Comparison of ENCODE assay signal across 25 cellular contexts in genomic region chr16:22859925-22860324, GRCh38. TPM values are rescaled to one million over a fixed set of nuclear protein-coding genes. Genes with fewer than 3 reads are reported as not detected.
DNase-seq lines count a peak whose midpoint lies in the region; ATAC-seq, FAIRE-seq and TF ChIP-seq lines count a peak whose summit lies in the region.
"Had no signal": no experiment of that assay in that cellular context is flagged by ENCODE, and none has a peak within 500 bp of the region (broad histone marks: within the 10 kb centered on the region; RNA-seq: fewer than 3 reads in every experiment).

No MANE protein-coding gene starts in this region.

- no peaks in the 10 kb centered on the region for H3K27me3 ChIP-seq in GM23338 (ENCODE audit: insufficient read depth)
- H3K27me3 ChIP-seq in neural progenitor cell = no peaks in the 10 kb centered on the region
- H3K27me3 ChIP-seq in small intestine (ENCODE audit: control insufficient read depth in 2 of 2, insufficient read depth in 2 of 2, low read length in 2 of 2) = peaks cover 0 to 3% of the 10 kb centered on the region in 2 donors
- H3K27me3 ChIP-seq: Peyer's patch had no signal

- H2AFZ ChIP-seq in GM23338 = no peak overlapping the region
- peak overlapping the region; percentile 77 for H2AFZ ChIP-seq in neural progenitor cell (replicated peaks)

- no peak for FAIRE-seq in small intestine (lab: Jason Lieb, UNC)
- FAIRE-seq: GM18507, H54 had no signal

- CTCF ChIA-PET in WTC11 (lab: Charles Lee) = interaction anchor here (1.1 kb wide), 1 partner anchor 39 kb away, joined by 6 read pairs; no protein-coding TSS in a partner anchor

- H3K4me3 ChIP-seq in GM23338 (no peak overlapping the region), neural progenitor cell (no peak overlapping the region), small intestine (ENCODE audit: low read depth in 1 of 2, low read length in 2 of 2) (no peak overlapping the region)
- H3K4me3 ChIP-seq: Peyer's patch had no signal

- POLR2A ChIA-PET in WTC11 (lab: Charles Lee) = no interaction called here

- H3K9ac ChIP-seq in neural progenitor cell = no peak overlapping the region
- H3K9ac ChIP-seq: KMS-11 had no signal

- TF ChIP-seq CTCF in GM23338 (conservative IDR thresholded peaks at IDR 0.05; ENCODE audit: low read depth in 2 of 2) (no peak), WTC11 (IDR thresholded peaks at IDR 0.05) (no peak), neural progenitor cell (IDR thresholded peaks at IDR 0.05) (no peak)

- H3K9me3 Mint-ChIP-seq in GM23338 = peaks cover 16% of the 10 kb centered on the region
- H3K9me3 Mint-ChIP-seq in WTC11 = peaks cover 17% of the 10 kb centered on the region
- H3K9me3 Mint-ChIP-seq in neural progenitor cell = no peaks in the 10 kb centered on the region

- H3K36me3 ChIP-seq in GM23338 (ENCODE audit: insufficient read depth) (no peaks in the 10 kb centered on the region), neural progenitor cell (no peaks in the 10 kb centered on the region), small intestine (ENCODE audit: control insufficient read depth in 2 of 2, insufficient read depth in 2 of 2, low read length in 2 of 2) (no peaks in the 10 kb centered on the region)
- H3K36me3 ChIP-seq: Peyer's patch had no signal

- H3K4me1 Mint-ChIP-seq in GM23338 = peaks cover 27% of the 10 kb centered on the region
- H3K4me1 Mint-ChIP-seq in WTC11 = peaks cover 30% of the 10 kb centered on the region
- no peaks in the 10 kb centered on the region for H3K4me1 Mint-ChIP-seq in neural progenitor cell

- H3K27ac Mint-ChIP-seq in GM23338 (peak overlapping the region; percentile 80), WTC11 (peak overlapping the region; percentile 90), neural progenitor cell (no peak overlapping the region)

- WGBS in small intestine, 3 donors = 76 to 86% (median 79%) methylated on average over 4 of the region's 4 CpGs

- H3K4me1 ChIP-seq in GM23338 (ENCODE audit: insufficient read depth) (peaks cover 15% of the 10 kb centered on the region), neural progenitor cell (no peaks in the 10 kb centered on the region), small intestine (ENCODE audit: control insufficient read depth in 2 of 2, insufficient read depth in 1 of 2, low read depth in 1 of 2, low read length in 1 of 2) (no peaks in the 10 kb centered on the region)
- H3K4me1 ChIP-seq: Peyer's patch had no signal

- H3K79me2 ChIP-seq in GM23338 (replicated peaks; ENCODE audit: insufficient read depth) (no peaks in the 10 kb centered on the region), neural progenitor cell (ENCODE audit: low read depth) (no peaks in the 10 kb centered on the region)

- peaks cover 2% of the 10 kb centered on the region for H3K27me3 Mint-ChIP-seq in GM23338 (ENCODE audit: insufficient read depth, low read depth, poor library complexity)
- peaks cover 2% of the 10 kb centered on the region; the same call in 1 of the 2 replicates for H3K27me3 Mint-ChIP-seq in WTC11 (ENCODE audit: low read depth)
- H3K27me3 Mint-ChIP-seq in neural progenitor cell (ENCODE audit: insufficient read depth, low read depth) = peaks cover 4% of the 10 kb centered on the region

- H3K9me3 ChIP-seq in neural progenitor cell (ENCODE audit: low read depth) (no peaks in the 10 kb centered on the region), small intestine (ENCODE audit: control insufficient read depth, low read depth) (no peaks in the 10 kb centered on the region)
- H3K9me3 ChIP-seq: Peyer's patch had no signal

- H3F3A ChIP-seq in GM23338 (replicated peaks; ENCODE audit: low read depth) (no peaks in the 10 kb centered on the region), neural progenitor cell (ENCODE audit: low read depth) (no peaks in the 10 kb centered on the region)

- no peaks in the 10 kb centered on the region; the same call in 1 of the 2 replicates for H3K9me2 ChIP-seq in GM23338 (ENCODE audit: insufficient read depth)

- peak overlapping the region; percentile 83 for H3K27ac ChIP-seq in GM23338 (ENCODE audit: low read depth)
- H3K27ac ChIP-seq in neural progenitor cell = no peak overlapping the region
- no peak overlapping the region for H3K27ac ChIP-seq in small intestine (ENCODE audit: low read depth in 1 of 2, low read length in 1 of 2)
- H3K27ac ChIP-seq: KMS-11, Peyer's patch had no signal

- ATAC-seq in GM23338 (peak; percentile 99), WTC11 (peak; percentile 98), HG03460 (IDR thresholded peaks at IDR 0.05; ENCODE audit: unreplicated experiment) (no peak), GM21529 (IDR thresholded peaks at IDR 0.05; ENCODE audit: unreplicated experiment) (no peak)

- H3K36me3 Mint-ChIP-seq in GM23338 (ENCODE audit: low read depth) = peaks cover 23% of the 10 kb centered on the region
- peaks cover 14% of the 10 kb centered on the region for H3K36me3 Mint-ChIP-seq in WTC11
- no peaks in the 10 kb centered on the region for H3K36me3 Mint-ChIP-seq in neural progenitor cell

- no peak overlapping the region for H3K4me2 ChIP-seq in GM23338
- no peak overlapping the region for H3K4me2 ChIP-seq in neural progenitor cell
- H3K4me2 ChIP-seq: KMS-11 had no signal

- H3K4me3 Mint-ChIP-seq in GM23338 = peak overlapping the region; percentile 21; the same call in 1 of the 3 replicates
- no peak overlapping the region; the same call in 1 of the 2 replicates for H3K4me3 Mint-ChIP-seq in WTC11
- no peak overlapping the region for H3K4me3 Mint-ChIP-seq in neural progenitor cell

- DNase-seq in GM23338 (ENCODE audit: low spot score) (peak; percentile 82), WTC11 (ENCODE audit: low spot score) (no peak), iPS DF 4.7 (ENCODE audit: extremely low read depth, low spot score) (peak; percentile 58), neural progenitor cell (ENCODE audit: low spot score) (no peak), GOT3 (lab: John Stamatoyannopoulos, UW) (no peak), small intestine (no peak)
- DNase-seq: 8988T, ACHN, Calu3, DMS153, DND-41, MM.1S, NCI-H2029, NCI-H2227 treated with DMSO at 0.1 percent for 48 hours, NCI-H526 treated with DMSO at 0.1 percent for 48 hours, Peyer's patch, SHP77 treated with DMSO at 0.1 percent for 48 hours had no signal

- H4K20me1 ChIP-seq in GM23338 (replicated peaks; ENCODE audit: insufficient read depth) (no peaks in the 10 kb centered on the region), neural progenitor cell (ENCODE audit: low read depth) (no peaks in the 10 kb centered on the region)

TF ChIP-seq in GM23338, 12 proteins besides CTCF, POLR2A, EP300 and RAD21:
- TF ChIP-seq NANOG (IDR thresholded peaks at IDR 0.05; ENCODE audit: borderline replicate concordance) (peak; percentile 81), EZH2phosphoT487 (IDR thresholded peaks at IDR 0.05; ENCODE audit: unreplicated experiment) (no peak)
TF ChIP-seq in GM23338: peak in this region for 1.

TF ChIP-seq in WTC11, 78 proteins besides CTCF, POLR2A, EP300 and RAD21:
- TF ChIP-seq MAX (CRISPR knock-in tag; IDR thresholded peaks at IDR 0.05) (peak; percentile 34; the same call in 1 of the 2 replicates), ZNF121 (CRISPR knock-in tag; IDR thresholded peaks at IDR 0.05) (no peak)

RNA-seq across cellular contexts. Expression of gene HS3ST2, which starts 46.0 kb away (rescaled TPM):
- total RNA-seq in GM23338 (2014; rRNA removed; shearing (Covaris generic)) = 2.3 and 3.2 TPM in 2 replicates
- 1.4 and 2.1 TPM in 2 replicates for polyA plus RNA-seq in GM23338 (2016; fragmentation: Nextera tagmentation; extraction: Ambion mirVana)
- 0.32 to 0.61 TPM (median 0.37 TPM) in 3 replicates for total RNA-seq in WTC11 (2021)
- total RNA-seq in neural progenitor cell (ENCODE audit: low replicate concordance) = not detected in 2 replicates
- under 1 TPM in 1 of 3 donors, not detected in 2; 0.28 TPM for polyA plus RNA-seq in small intestine
- total RNA-seq: Calu3, HT-29, OCI-LY7 had no signal
- polyA plus RNA-seq: BJ had no signal

Comparison
In these comparisons a context has a peak if more than half of its experiments do, and no peak if none do; other contexts are left out.
1. ATAC-seq: peak in GM23338 (single experiment) and WTC11 (single experiment); none in HG03460 (single experiment) and GM21529 (single experiment).
2. DNase-seq: peak in GM23338 (single experiment) and iPS DF 4.7 (single experiment); none in WTC11 (single experiment), neural progenitor cell (single experiment), GOT3 (single experiment) and small intestine (single experiment).